13 cellular contexts compared by ENCODE assay signal in genomic region chr7:94182066-94182465, GRCh38.
DNase-seq lines count a peak whose midpoint lies in the region; ATAC-seq and TF ChIP-seq lines count a peak whose summit lies in the region.
"Had no signal": no experiment of that assay in that cellular context is flagged by ENCODE, and none has a peak within 500 bp of the region (broad histone marks: within the 10 kb centered on the region; RNA-seq: fewer than 3 reads in every experiment).

No MANE protein-coding gene starts in this region.

- RAD21 ChIA-PET in HCT116 (lab: Charles Lee; ENCODE audit: low non-redundant PET in 1 of 2, low total read pairs in 2 of 2, uncharacterized antibody in 2 of 2, unreplicated experiment in 2 of 2): no interaction called here

- no peak overlapping the region for H3K27ac ChIP-seq in HCT116 (ENCODE audit: low read depth, low read length)
- H3K27ac ChIP-seq: suprapubic skin had no signal

- H3K9ac ChIP-seq in HCT116 (ENCODE audit: low read length): no peak overlapping the region

- no peaks in the 10 kb centered on the region for H3K36me3 ChIP-seq in HCT116 (ENCODE audit: control insufficient read depth in 1 of 2, insufficient read depth in 2 of 2, low read length in 2 of 2)
- H3K36me3 ChIP-seq: suprapubic skin had no signal

- H3K4me2 ChIP-seq in HCT116 (ENCODE audit: low read length): peak overlapping the region; percentile 6; the same call in 1 of the 2 replicates
- H3K4me2 ChIP-seq: GM23338 had no signal

- in situ Hi-C loops in astrocyte of the cerebellum (cut with HindIII; ENCODE audit: low sequenced_read_pairs): no loop called here

- intact Hi-C loops in HCT116 (cut with micrococcal nuclease): no loop called here

- DNase-seq in A172 (ENCODE audit: low spot score): peak; percentile 85
- peak; percentile 10 for DNase-seq in HCT116 (ENCODE audit: low read depth, low spot score)
- DNase-seq in astrocyte of the cerebellum (ENCODE audit: low read depth): peak; percentile 51
- DNase-seq in glomerular visceral epithelial cell (ENCODE audit: extremely low spot score): peak; percentile 12
- no peak for DNase-seq in omental fat pad (ENCODE audit: low spot score)
- DNase-seq: activated CD8-positive, alpha-beta memory T cell treated with anti-CD3 and anti-CD28 coated beads, Interleukin-2, amount 10 ng/mL, durations not matched to agents 7 days and 5 days; anterior cingulate cortex had no signal

- H3K4me3 ChIP-seq in HCT116 (replicated peaks in 1 of 2; ENCODE audit: low read depth in 1 of 2, low read length in 2 of 2): no peak overlapping the region
- no peak overlapping the region for H3K4me3 ChIP-seq in astrocyte of the cerebellum (ENCODE audit: low read depth, low read length)
- H3K4me3 ChIP-seq: GM23338, K562, suprapubic skin had no signal

- H3K79me2 ChIP-seq in HCT116 (ENCODE audit: insufficient read depth, low read length): no peaks in the 10 kb centered on the region

- TF ChIP-seq POLR2A in HCT116 (IDR thresholded peaks at IDR 0.05; ENCODE audit: borderline replicate concordance, extremely low read depth, insufficient read depth, insufficient read length): no peak

- H4K20me1 ChIP-seq in HCT116 (ENCODE audit: insufficient read depth): no peaks in the 10 kb centered on the region

- no peaks in the 10 kb centered on the region for H3K27me3 ChIP-seq in HCT116 (ENCODE audit: insufficient read depth, low read length)
- H3K27me3 ChIP-seq: suprapubic skin had no signal

- no peaks in the 10 kb centered on the region for H3K9me2 ChIP-seq in HCT116 (ENCODE audit: insufficient read depth)

- H3K9me3 ChIP-seq in HCT116 (ENCODE audit: control insufficient read depth in 1 of 2, insufficient read depth in 1 of 2, low read depth in 1 of 2, low read length in 2 of 2): no peaks in the 10 kb centered on the region
- H3K9me3 ChIP-seq: suprapubic skin had no signal

- CTCF ChIA-PET in HCT116 (lab: Charles Lee): no interaction called here

- ATAC-seq in HCT116 (0 out of 2 replicates have a peak, but pooled peaks have one; percentile 20), HG02840 (IDR thresholded peaks at IDR 0.05; ENCODE audit: low FRiP score, unreplicated experiment) (no peak), omental fat pad (ENCODE audit: low FRiP score) (no peak), GM21390 (IDR thresholded peaks at IDR 0.05; ENCODE audit: unreplicated experiment) (no peak), GM21717 (IDR thresholded peaks at IDR 0.05; ENCODE audit: unreplicated experiment) (no peak)
- ATAC-seq: activated CD8-positive, alpha-beta memory T cell treated with anti-CD3 and anti-CD28 coated beads, Interleukin-2, amount 10 ng/mL, durations not matched to agents 7 days and 5 days; GM23338; K562 had no signal

- POLR2A ChIA-PET in HCT116 (lab: Charles Lee): no interaction called here

- peak overlapping the region; percentile 42 for H2AFZ ChIP-seq in HCT116 (ENCODE audit: low read depth, low read length, poor library complexity, severe bottlenecking)
- H2AFZ ChIP-seq: GM23338 had no signal

- peaks cover 14 to 27% of the 10 kb centered on the region in 2 experiments; a peak in 3 of 4 replicates for H3K4me1 ChIP-seq in HCT116 (ENCODE audit: control insufficient read depth in 1 of 2, insufficient read depth in 2 of 2, low read length in 2 of 2)

- BruUV-seq in HCT116 (replicated peaks; lab: Mats Ljungman, UMichigan): no TSS peak

- no peak for TF ChIP-seq RAD21 in HCT116 (IDR thresholded peaks at IDR 0.05; ENCODE audit: low read depth)

- TF ChIP-seq CTCF in HCT116 (IDR thresholded peaks at IDR 0.05 in 2 of 3, conservative IDR thresholded peaks at IDR 0.05 in 1 of 3; ENCODE audit: borderline replicate concordance in 1 of 3, insufficient read depth in 1 of 3, low read depth in 2 of 3, low read length in 2 of 3): no peak
- TF ChIP-seq CTCF in astrocyte of the cerebellum (IDR thresholded peaks at IDR 0.05; ENCODE audit: low read depth, low read length, missing control alignments): no peak
- TF ChIP-seq CTCF in omental fat pad (IDR thresholded peaks at IDR 0.05): no peak

TF ChIP-seq in HCT116, 20 proteins besides CTCF, POLR2A, EP300 and RAD21:
- TF ChIP-seq ZNF274 (IDR thresholded peaks at IDR 0.05; ENCODE audit: low read depth, low read length) (no peak), ATF3 (IDR thresholded peaks at IDR 0.05) (no peak)
